In genomic region chr3:100069472-100069871, GRCh38 we compare ENCODE assay signal across 12 cellular contexts. TPM values are rescaled to one million over a fixed set of nuclear protein-coding genes. Genes with fewer than 3 reads are reported as not detected.
DNase-seq lines count a peak whose midpoint lies in the region; TF ChIP-seq lines count a peak whose summit lies in the region.
"Had no signal": no experiment of that assay in that cellular context is flagged by ENCODE, and none has a peak within 500 bp of the region (broad histone marks: within the 10 kb centered on the region; RNA-seq: fewer than 3 reads in every experiment).

No MANE protein-coding gene starts in this region.

- intact Hi-C loops in ascending aorta (cut with DNase I): loop anchor here (1.0 to 10.0 kb wide), 3 partner anchors 89 to 225 kb away; no protein-coding TSS in a partner anchor

- DNase-seq in AML-193 (lab: John Stamatoyannopoulos, UW): peak; percentile 79 to 80
- DNase-seq in ascending aorta (ENCODE audit: low spot score in 2 of 2): no peak
- DNase-seq in UCSD-AML1 (lab: John Stamatoyannopoulos, UW; ENCODE audit: unreplicated experiment): no peak
- no peak for DNase-seq in activated CD8-positive, alpha-beta memory T cell treated with anti-CD3 and anti-CD28 coated beads, Interleukin-2, amount 50 U/mL, for 4 hours
- no peak for DNase-seq in DMS53 treated with DMSO at 0.1 percent for 48 hours (lab: John Stamatoyannopoulos, UW; ENCODE audit: unreplicated experiment)
- DNase-seq in NCI-H2081 (lab: John Stamatoyannopoulos, UW): no peak

- no peaks in the 10 kb centered on the region for H3K36me3 ChIP-seq in BLaER1 treated with 17β-estradiol and CSF1 and Interleukin-3, amounts not matched to agents 10 nM and 100 nM
- H3K36me3 ChIP-seq in ascending aorta (no peaks in the 10 kb centered on the region), rectal smooth muscle tissue (ENCODE audit: control insufficient read depth, insufficient read depth, low read length) (no peaks in the 10 kb centered on the region)
- H3K36me3 ChIP-seq: adrenal gland, cardiac muscle cell had no signal

- no peaks in the 10 kb centered on the region for H3K27me3 ChIP-seq in BLaER1 treated with 17β-estradiol and CSF1 and Interleukin-3, amounts not matched to agents 10 nM and 100 nM
- H3K27me3 ChIP-seq in ascending aorta: no peaks in the 10 kb centered on the region
- H3K27me3 ChIP-seq in rectal smooth muscle tissue (ENCODE audit: control insufficient read depth, insufficient read depth, low read length): no peaks in the 10 kb centered on the region
- H3K27me3 ChIP-seq: adrenal gland, cardiac muscle cell had no signal

- H3K4me2 ChIP-seq in BLaER1 treated with 17β-estradiol and CSF1 and Interleukin-3, amounts not matched to agents 10 nM and 100 nM: peak overlapping the region in 8 of 11 experiments; percentile 8 to 40 (median 22); a peak in 10 of 22 replicates

- H3K27ac ChIP-seq in BLaER1 treated with 17β-estradiol and CSF1 and Interleukin-3, amounts not matched to agents 10 nM and 100 nM: no peak overlapping the region
- H3K27ac ChIP-seq in ascending aorta (peak overlapping the region; percentile 87 to 92), rectal smooth muscle tissue (ENCODE audit: low read depth, low read length) (peak overlapping the region; percentile 25)
- H3K27ac ChIP-seq: adrenal gland, cardiac muscle cell, GM23248 had no signal

- peaks cover 33 to 49% (median 44%) of the 10 kb centered on the region in 10 experiments for H3K4me1 ChIP-seq in BLaER1 treated with 17β-estradiol and CSF1 and Interleukin-3, amounts not matched to agents 10 nM and 100 nM
- H3K4me1 ChIP-seq in ascending aorta (peaks cover 3 to 15% of the 10 kb centered on the region in 2 donors), rectal smooth muscle tissue (ENCODE audit: control insufficient read depth, insufficient read depth, low read length) (peaks cover 8% of the 10 kb centered on the region)

- H4K20me1 ChIP-seq in BLaER1 treated with 17β-estradiol and CSF1 and Interleukin-3, amounts not matched to agents 10 nM and 100 nM: peaks cover 0 to 11% (median 0%) of the 10 kb centered on the region in 11 experiments; a peak in 2 of 22 replicates

- no peak overlapping the region for H3K9ac ChIP-seq in BLaER1 treated with 17β-estradiol and CSF1 and Interleukin-3, amounts not matched to agents 10 nM and 100 nM
- no peak overlapping the region for H3K9ac ChIP-seq in rectal smooth muscle tissue (ENCODE audit: low read length)
- H3K9ac ChIP-seq: GM23248 had no signal

- H3K9me3 ChIP-seq in BLaER1 treated with 17β-estradiol and CSF1 and Interleukin-3, amounts not matched to agents 10 nM and 100 nM (replicated peaks in 1 of 11): peaks cover 0 to 21% (median 11%) of the 10 kb centered on the region in 11 experiments; a peak in 14 of 22 replicates
- no peaks in the 10 kb centered on the region for H3K9me3 ChIP-seq in ascending aorta
- H3K9me3 ChIP-seq: adrenal gland, mucosa of descending colon had no signal

- no peak for TF ChIP-seq CTCF in ascending aorta (IDR thresholded peaks at IDR 0.05)

- no peak overlapping the region for H3K4me3 ChIP-seq in BLaER1 treated with 17β-estradiol and CSF1 and Interleukin-3, amounts not matched to agents 10 nM and 100 nM
- H3K4me3 ChIP-seq in ascending aorta (peak overlapping the region in 1 of 2 donors; percentile 25), rectal smooth muscle tissue (ENCODE audit: low read length) (no peak overlapping the region)
- H3K4me3 ChIP-seq: adrenal gland, cardiac muscle cell, GM23248, mucosa of descending colon had no signal

RNA-seq across cellular contexts. Expression of gene FILIP1L, which starts 44.8 kb away (rescaled TPM):
- 106 TPM for total RNA-seq in ascending aorta

Comparison
In these comparisons a context has a peak if more than half of its experiments do, and no peak if none do; other contexts are left out.
1. DNase-seq: peak in AML-193 (2 of 2); none in ascending aorta (0 of 2), UCSD-AML1 (single experiment), activated CD8-positive, alpha-beta memory T cell treated with anti-CD3 and anti-CD28 coated beads, Interleukin-2, amount 50 U/mL, for 4 hours (single experiment), DMS53 treated with DMSO at 0.1 percent for 48 hours (single experiment) and NCI-H2081 (0 of 2).
2. H3K27ac ChIP-seq: peak in ascending aorta (2 of 2) and rectal smooth muscle tissue (single experiment); none in BLaER1 treated with 17β-estradiol and CSF1 and Interleukin-3, amounts not matched to agents 10 nM and 100 nM (0 of 11).